Comparison of ENCODE assay signal across 8 cellular contexts in genomic region chr10:50659865-50660730, GRCh38. TPM values are rescaled to one million over a fixed set of nuclear protein-coding genes. Genes with fewer than 3 reads are reported as not detected.
DNase-seq lines count a peak whose midpoint lies in the region; ATAC-seq, FAIRE-seq and TF ChIP-seq lines count a peak whose summit lies in the region.
"Not testable (repeated sequence)": the region's sequence is repeated elsewhere in the genome, so short reads cannot be mapped to it uniquely, and the experiment has no call there.

No MANE protein-coding gene starts in this region.

- not testable (repeated sequence) for H2BK15ac ChIP-seq in IMR-90 (ENCODE audit: low read depth, low read length)

- POLR2A ChIA-PET in A549 (lab: Yijun Ruan, JAX) = interaction anchor here (0.6 to 0.7 kb wide), 3 partner anchors 8 to 40 kb away, joined by 3 to 6 read pairs (median 3); partner anchors contain the start of gene SGMS1
- POLR2A ChIA-PET in IMR-90 (lab: Charles Lee; ENCODE audit: unreplicated experiment) = not testable (repeated sequence)

- dilution Hi-C loops in IMR-90 (cut with HindIII; ENCODE audit: low sequenced_read_pairs, unreplicated experiment) = not testable (repeated sequence)

- intact Hi-C loops in IMR-90 (cut with micrococcal nuclease); posterior vena cava (cut with DNase I): not testable (repeated sequence)

- not testable (repeated sequence) for FAIRE-seq in A549 (lab: Jason Lieb, UNC)
- FAIRE-seq in GM18507 (lab: Jason Lieb, UNC) = peak; percentile 87

- in situ Hi-C loops in IMR-90 (cut with MboI; ENCODE audit: low sequenced_read_pairs) = not testable (repeated sequence)

- not testable (repeated sequence) for H2AK9ac ChIP-seq in IMR-90 (replicated peaks; ENCODE audit: low read depth, low read length, poor library complexity)

- TF ChIP-seq RAD21 in A549 (conservative IDR thresholded peaks at IDR 0.05 in 1 of 2, IDR thresholded peaks at IDR 0.05 in 1 of 2) (peak; percentile 44 to 65; a peak in 3 of 5 replicates), IMR-90 (IDR thresholded peaks at IDR 0.05; ENCODE audit: low read length) (peak; percentile 31; the same call in 1 of the 2 replicates)

- not testable (repeated sequence) for H3K4me3 Mint-ChIP-seq in HFFc6

- peak overlapping the region; percentile 72; the same call in 1 of the 2 replicates for H4K91ac ChIP-seq in IMR-90 (ENCODE audit: insufficient read depth, low read depth, low read length)

- peak overlapping the region; percentile 75 for H3K9ac ChIP-seq in IMR-90 (ENCODE audit: low read depth, low read length)

- not testable (repeated sequence) for H4K20me1 ChIP-seq in IMR-90 (ENCODE audit: insufficient read depth, low read length)

- BruUV-seq in IMR-90 (replicated peaks; lab: Mats Ljungman, UMichigan) = not testable (repeated sequence)

- TF ChIP-seq POLR2A in A549 (IDR thresholded peaks at IDR 0.05; ENCODE audit: low read length) (peak; percentile 46), Raji (IDR thresholded peaks at IDR 0.05; ENCODE audit: insufficient read depth, low read depth, low read length) (peak; percentile 86)
- not testable (repeated sequence) for TF ChIP-seq POLR2A in IMR-90 (IDR thresholded peaks at IDR 0.05; ENCODE audit: low read depth, low read length)

- H3K56ac ChIP-seq in IMR-90 (ENCODE audit: extremely low read depth, insufficient read depth, low read length) = peak overlapping the region; percentile 41; the same call in 1 of the 2 replicates

- not testable (repeated sequence) for H3K27me3 ChIP-seq in IMR-90 (ENCODE audit: control insufficient read depth, insufficient read depth, low read length)

- TF ChIP-seq CTCF in A549 (IDR thresholded peaks at IDR 0.05) = peak; percentile 53
- TF ChIP-seq CTCF in HFFc6 (IDR thresholded peaks at IDR 0.05) = peak; percentile 42
- TF ChIP-seq CTCF in IMR-90 (conservative IDR thresholded peaks at IDR 0.05; ENCODE audit: low read depth, low read length) = peak; percentile 41

- ATAC-seq in A549 (peak; percentile 98 to 100), IMR-90 (ENCODE audit: low read depth) (peak; percentile 76)

- not testable (repeated sequence) for H3K36me3 ChIP-seq in IMR-90 (ENCODE audit: control insufficient read depth, insufficient read depth, low read length)

- not testable (repeated sequence) for H3K4me1 ChIP-seq in A549; IMR-90 (ENCODE audit: control insufficient read depth, insufficient read depth, low read length)

- not testable (repeated sequence) for H3K4me1 Mint-ChIP-seq in HFFc6 (ENCODE audit: low read depth)

- H3K9me1 ChIP-seq in IMR-90 (ENCODE audit: insufficient read depth, low read length) = not testable (repeated sequence)

- 0 out of 2 replicates have a peak overlapping the region, but pooled peaks have one; percentile 11 for H3K18ac ChIP-seq in IMR-90 (ENCODE audit: low read depth, low read length)

- not testable (repeated sequence) for TF ChIP-seq EP300 in A549 (IDR thresholded peaks at IDR 0.05)

- CTCF ChIA-PET in A549 (lab: Yijun Ruan, JAX) = interaction anchor here (0.9 to 1.4 kb wide), 7 partner anchors 8 to 240 kb away, joined by 3 to 5 read pairs (median 3); no protein-coding TSS in a partner anchor
- CTCF ChIA-PET in IMR-90 (lab: Yijun Ruan, JAX) = interaction anchor here (0.6 kb wide), 1 partner anchor 279 kb away, joined by 6 read pairs; no protein-coding TSS in a partner anchor

- H3K9me3 Mint-ChIP-seq in HFFc6 = not testable (repeated sequence)

- H3K4me2 ChIP-seq in A549 (peak overlapping the region; percentile 87), IMR-90 (ENCODE audit: low read depth, low read length) (peak overlapping the region; percentile 54)

- not testable (repeated sequence) for H3K23ac ChIP-seq in IMR-90 (ENCODE audit: low read depth, low read length)

- H3K79me1 ChIP-seq in IMR-90 (ENCODE audit: low read depth in 1 of 2, low read length in 2 of 2) = not testable (repeated sequence)

- peak overlapping the region; percentile 89 for H2AFZ ChIP-seq in IMR-90 (replicated peaks; ENCODE audit: low read length, poor library complexity)

- not testable (repeated sequence) for H3K27ac Mint-ChIP-seq in HFFc6

- H4K5ac ChIP-seq in IMR-90 (ENCODE audit: low read depth, low read length) = peak overlapping the region; percentile 40

- H2BK5ac ChIP-seq in IMR-90 (ENCODE audit: low read depth, low read length, poor library complexity, severe bottlenecking) = not testable (repeated sequence)

- H2AK5ac ChIP-seq in IMR-90 (ENCODE audit: low read depth, low read length) = peak overlapping the region; percentile 39; the same call in 1 of the 2 replicates

- DNase-seq in A549 (ENCODE audit: low read depth in 1 of 2, low spot score in 1 of 2) (peak; percentile 52 to 85), GM18507 (ENCODE audit: extremely low spot score, insufficient read length, low read depth) (peak; percentile 28), IMR-90 (peak; percentile 37), activated T-helper 1 cell treated with Interleukin-2 at 50 U/mL for 16 hours (ENCODE audit: low read depth) (peak; percentile 34), fibroblast of the conjunctiva (ENCODE audit: low read depth) (peak; percentile 9), posterior vena cava (ENCODE audit: low spot score) (peak; percentile 86)
- DNase-seq in HFFc6 = not testable (repeated sequence)

- H3K14ac ChIP-seq in IMR-90 (replicated peaks; ENCODE audit: low read depth, low read length) = peak overlapping the region; percentile 89

- not testable (repeated sequence) for H2BK20ac ChIP-seq in IMR-90 (ENCODE audit: low read depth, low read length)

- H3K4me3 ChIP-seq in A549 (peak overlapping the region; percentile 56), IMR-90 (ENCODE audit: insufficient read depth, low read depth, low read length) (peak overlapping the region; percentile 56)

- not testable (repeated sequence) for H3K36me3 Mint-ChIP-seq in HFFc6 (ENCODE audit: low read depth)

- H2BK120ac ChIP-seq in IMR-90 (ENCODE audit: low read depth, low read length) = peak overlapping the region; percentile 68

- not testable (repeated sequence) for H3K9me3 ChIP-seq in A549; IMR-90 (ENCODE audit: control insufficient read depth, insufficient read depth, low read length)

- H3K27ac ChIP-seq in A549 (peak overlapping the region; percentile 80 to 91), IMR-90 (ENCODE audit: insufficient read depth, low read length) (0 out of 2 replicates have a peak overlapping the region, but pooled peaks have one; percentile 55)

- H3K27me3 Mint-ChIP-seq in HFFc6 (ENCODE audit: insufficient read depth) = peaks cover 21% of the 10 kb centered on the region; the same call in 1 of the 2 replicates

- 36% methylated on average over 25 of the region's 32 CpGs for WGBS in A549 (ENCODE audit: missing lambda C conversion rate)
- WGBS in IMR-90 (ENCODE audit: extremely low coverage in 2 of 2, insufficient read length in 1 of 2), 2 experiments = 10% methylated on average over 6 of the region's 32 CpGs; no CpG with 5 or more reads in 1 of the 2 experiments

- H3K4ac ChIP-seq in IMR-90 (ENCODE audit: low read depth, low read length) = peak overlapping the region; percentile 90

- H4K8ac ChIP-seq in IMR-90 (ENCODE audit: low read depth in 2 of 2, low read length in 2 of 2) = peak overlapping the region; percentile 98 to 100

TF ChIP-seq in A549, 52 proteins besides CTCF, POLR2A, EP300 and RAD21 (continues in another document):
- 0 out of 3 replicates have a peak, but pooled peaks have one; percentile 25 for TF ChIP-seq BCL3 (IDR thresholded peaks at IDR 0.05)

RNA-seq across cellular contexts. Expression of gene SGMS1, which starts 36.3 kb away (rescaled TPM):
- polyA plus RNA-seq in A549 (2011; rRNA removed) = 28.2 TPM in 2 replicates
- polyA plus RNA-seq in A549 (2012; cell fraction: cytosol; rRNA removed) = 15.3 and 21.3 TPM in 2 replicates
- polyA plus RNA-seq in A549 (2012; cell fraction: nucleus; rRNA removed) = 17.9 and 19.2 TPM in 2 replicates
- polyA plus RNA-seq in A549 (2017; fragmentation: RNase III; extraction: RNeasy Plus Mini Kit Qiagen cat#74134 plus additional on column Dnase treatment) = 20.2 to 23.2 TPM (median 22.7 TPM) in 3 replicates
- 23.8 and 26.8 TPM in 2 replicates for polyA minus RNA-seq in A549 (2011; rRNA and poly(A)+ RNA removed)
- total RNA-seq in HFFc6 (2021; fragmentation: NEBNext Ultra II Directional; extraction: Animal tissue kit (Norgen Biotek cat#: 25700)) = 10 to 100 TPM; 19.6 to 27.5 (median 24.6) TPM
- 26.7 and 30.8 TPM in 2 replicates for total RNA-seq in IMR-90 (2012; rRNA removed)
- polyA plus RNA-seq in IMR-90 (2012; rRNA removed) = 9.8 and 12.1 TPM in 2 replicates
- 7.5 and 12.1 TPM in 2 replicates for polyA plus RNA-seq in IMR-90 (2012; cell fraction: cytosol; rRNA removed)
- 6.0 and 7.7 TPM in 2 replicates for polyA plus RNA-seq in IMR-90 (2012; cell fraction: nucleus; rRNA removed; ENCODE audit: low replicate concordance)
- 10 to 100 TPM; 33.7 to 37.5 TPM for total RNA-seq in posterior vena cava
